16 cellular contexts compared by ENCODE assay signal in genomic region chr15:90851945-90852344, GRCh38. TPM values are rescaled to one million over a fixed set of nuclear protein-coding genes. Genes with fewer than 3 reads are reported as not detected.
A peak's percentile ranks its signal among the peaks of the same experiment; 100 is the strongest.
DNase-seq lines count a peak whose midpoint lies in the region; ATAC-seq and TF ChIP-seq lines count a peak whose summit lies in the region.
"Had no signal": no experiment of that assay in that cellular context is flagged by ENCODE, and none has a peak within 500 bp of the region (broad histone marks: within the 10 kb centered on the region; RNA-seq: fewer than 3 reads in every experiment).

No MANE protein-coding gene starts in this region.

- no peak overlapping the region for H3K4me3 ChIP-seq in MM.1S (ENCODE audit: low read length)
- no peak overlapping the region for H3K4me3 ChIP-seq in MG63
- H3K4me3 ChIP-seq: cardiac muscle cell, pancreas, SJSA1, suprapubic skin had no signal

- H3F3A ChIP-seq in MM.1S (ENCODE audit: insufficient read depth, low read length), result peaks cover 21% of the 10 kb centered on the region

- no peak overlapping the region for H3K4me2 ChIP-seq in MM.1S (ENCODE audit: low read depth, low read length)

- H4K20me1 ChIP-seq in MM.1S (ENCODE audit: insufficient read depth, low read length), result no peaks in the 10 kb centered on the region

- peaks cover 6% of the 10 kb centered on the region for H3K9me3 Mint-ChIP-seq in activated T-cell treated with anti-CD3 and anti-CD28 coated beads, Interleukin-2, amount 50 U/mL, for 24 hours
- no peaks in the 10 kb centered on the region for H3K9me3 Mint-ChIP-seq in activated T-helper 2 cell treated with anti-CD3 and anti-CD28 coated beads, Interferon-gamma antibody, Interleukin-2, Interleukin-4, amounts not matched to agents 10 μg/mL and 5 μg/mL and 100 μg/mL, durations not matched to agents 14 hours and 24 hours and 36 hours
- H3K9me3 Mint-ChIP-seq in natural killer cell, result no peaks in the 10 kb centered on the region

- no peak for TF ChIP-seq CTCF in MM.1S (IDR thresholded peaks at IDR 0.05; ENCODE audit: low read length)
- TF ChIP-seq CTCF in natural killer cell (IDR thresholded peaks at IDR 0.05), result no peak

- peak; percentile 47 for DNase-seq in activated T-cell treated with anti-CD3 and anti-CD28 coated beads, Interleukin-2, amount 50 U/mL, for 24 hours
- DNase-seq in activated T-cell treated with anti-CD3 and anti-CD28 coated beads for 4 hours, result no peak
- DNase-seq in MM.1S, result no peak
- DNase-seq in activated T-helper 2 cell treated with anti-CD3 and anti-CD28 coated beads, Interferon-gamma antibody, Interleukin-2, Interleukin-4, amounts not matched to agents 10 μg/mL and 5 μg/mL and 100 μg/mL, durations not matched to agents 14 hours and 24 hours and 36 hours (ENCODE audit: low spot score), result peak; percentile 35
- no peak for DNase-seq in natural killer cell
- no peak for DNase-seq in Right ventricle myocardium superior
- DNase-seq in SHP77 treated with DMSO at 0.1 percent for 48 hours (lab: John Stamatoyannopoulos, UW), result no peak
- DNase-seq in MG63, result no peak
- DNase-seq: Calu3, NCI-H2081 treated with DMSO at 0.1 percent for 48 hours, NCI-H524 treated with DMSO at 0.1 percent for 48 hours, pancreas had no signal

- intact Hi-C loops in activated T-helper 2 cell treated with anti-CD3 and anti-CD28 coated beads, Interferon-gamma antibody, Interleukin-2, Interleukin-4, amounts not matched to agents 10 μg/mL and 5 μg/mL and 100 μg/mL, durations not matched to agents 14 hours and 24 hours and 36 hours (cut with micrococcal nuclease), result loop anchor here (1.0 to 10.0 kb wide), 6 partner anchors 14 to 437 kb away; no protein-coding TSS in a partner anchor
- intact Hi-C loops in natural killer cell (cut with micrococcal nuclease), result loop anchor here (1.0 to 2.0 kb wide), 2 partner anchors 14 to 33 kb away; no protein-coding TSS in a partner anchor
- intact Hi-C loops in Right ventricle myocardium superior (cut with DNase I), result no loop called here

- no peak overlapping the region for H3K9ac ChIP-seq in MM.1S (ENCODE audit: low read length)

- no peaks in the 10 kb centered on the region for H3K27me3 Mint-ChIP-seq in activated T-cell treated with anti-CD3 and anti-CD28 coated beads, Interleukin-2, amount 50 U/mL, for 24 hours
- no peaks in the 10 kb centered on the region for H3K27me3 Mint-ChIP-seq in activated T-helper 2 cell treated with anti-CD3 and anti-CD28 coated beads, Interferon-gamma antibody, Interleukin-2, Interleukin-4, amounts not matched to agents 10 μg/mL and 5 μg/mL and 100 μg/mL, durations not matched to agents 14 hours and 24 hours and 36 hours (ENCODE audit: low read depth)
- no peaks in the 10 kb centered on the region for H3K27me3 Mint-ChIP-seq in natural killer cell (ENCODE audit: low read depth in 2 of 2)

- H3K79me2 ChIP-seq in MM.1S (ENCODE audit: low read length), result no peaks in the 10 kb centered on the region

- no peaks in the 10 kb centered on the region for H3K9me2 ChIP-seq in MM.1S (replicated peaks; ENCODE audit: insufficient read depth, low read length)

- peak overlapping the region; percentile 61 for H3K4me3 Mint-ChIP-seq in activated T-cell treated with anti-CD3 and anti-CD28 coated beads, Interleukin-2, amount 50 U/mL, for 24 hours
- peak overlapping the region; percentile 60 for H3K4me3 Mint-ChIP-seq in activated T-helper 2 cell treated with anti-CD3 and anti-CD28 coated beads, Interferon-gamma antibody, Interleukin-2, Interleukin-4, amounts not matched to agents 10 μg/mL and 5 μg/mL and 100 μg/mL, durations not matched to agents 14 hours and 24 hours and 36 hours (ENCODE audit: low read depth)
- no peak overlapping the region for H3K4me3 Mint-ChIP-seq in natural killer cell

- H3K27ac Mint-ChIP-seq in activated T-cell treated with anti-CD3 and anti-CD28 coated beads, Interleukin-2, amount 50 U/mL, for 24 hours, result peak overlapping the region; percentile 95
- peak overlapping the region; percentile 94 for H3K27ac Mint-ChIP-seq in activated T-helper 2 cell treated with anti-CD3 and anti-CD28 coated beads, Interferon-gamma antibody, Interleukin-2, Interleukin-4, amounts not matched to agents 10 μg/mL and 5 μg/mL and 100 μg/mL, durations not matched to agents 14 hours and 24 hours and 36 hours
- peak overlapping the region; percentile 80 to 85 for H3K27ac Mint-ChIP-seq in natural killer cell

- H3K9me3 ChIP-seq in MM.1S (replicated peaks; ENCODE audit: insufficient read depth, low read length) (no peaks in the 10 kb centered on the region), MG63 (no peaks in the 10 kb centered on the region)
- H3K9me3 ChIP-seq: pancreas, SJSA1, suprapubic skin had no signal

- peaks cover 9% of the 10 kb centered on the region for H3K36me3 Mint-ChIP-seq in activated T-cell treated with anti-CD3 and anti-CD28 coated beads, Interleukin-2, amount 50 U/mL, for 24 hours (ENCODE audit: low read depth)
- peaks cover 36% of the 10 kb centered on the region for H3K36me3 Mint-ChIP-seq in activated T-helper 2 cell treated with anti-CD3 and anti-CD28 coated beads, Interferon-gamma antibody, Interleukin-2, Interleukin-4, amounts not matched to agents 10 μg/mL and 5 μg/mL and 100 μg/mL, durations not matched to agents 14 hours and 24 hours and 36 hours (ENCODE audit: low read depth)
- no peaks in the 10 kb centered on the region for H3K36me3 Mint-ChIP-seq in natural killer cell

- peaks cover 64% of the 10 kb centered on the region for H3K4me1 Mint-ChIP-seq in activated T-cell treated with anti-CD3 and anti-CD28 coated beads, Interleukin-2, amount 50 U/mL, for 24 hours (ENCODE audit: low read depth)
- peaks cover 60% of the 10 kb centered on the region for H3K4me1 Mint-ChIP-seq in activated T-helper 2 cell treated with anti-CD3 and anti-CD28 coated beads, Interferon-gamma antibody, Interleukin-2, Interleukin-4, amounts not matched to agents 10 μg/mL and 5 μg/mL and 100 μg/mL, durations not matched to agents 14 hours and 24 hours and 36 hours (ENCODE audit: low read depth)
- H3K4me1 Mint-ChIP-seq in natural killer cell, result peaks cover 42 to 49% of the 10 kb centered on the region in 2 donors

- peak overlapping the region; percentile 61; the same call in 1 of the 2 replicates for H3K27ac ChIP-seq in MM.1S (ENCODE audit: low read length)
- H3K27ac ChIP-seq: cardiac muscle cell, pancreas, SJSA1, suprapubic skin had no signal

- no peak for ATAC-seq in natural killer cell
- no peak for ATAC-seq in Right ventricle myocardium superior (ENCODE audit: poor library complexity)
- ATAC-seq: left lobe of liver had no signal

- H3K27me3 ChIP-seq in MM.1S (replicated peaks; ENCODE audit: insufficient read depth, low read length) (no peaks in the 10 kb centered on the region), MG63 (no peaks in the 10 kb centered on the region)
- H3K27me3 ChIP-seq: cardiac muscle cell, pancreas, SJSA1, suprapubic skin had no signal

- H2AFZ ChIP-seq in MM.1S (ENCODE audit: low read length), result no peak overlapping the region

- peaks cover 53% of the 10 kb centered on the region for H3K4me1 ChIP-seq in MM.1S (ENCODE audit: low read length)
- H3K4me1 ChIP-seq: pancreas, suprapubic skin had no signal

- H3K36me3 ChIP-seq in MM.1S (replicated peaks; ENCODE audit: insufficient read depth, low read length) (no peaks in the 10 kb centered on the region), MG63 (no peaks in the 10 kb centered on the region)
- H3K36me3 ChIP-seq: cardiac muscle cell, pancreas, SJSA1, suprapubic skin had no signal

RNA-seq across cellular contexts. Expression of gene FURIN, which starts 16.4 kb away (rescaled TPM):
- total RNA-seq in activated T-helper 2 cell treated with anti-CD3 and anti-CD28 coated beads, Interferon-gamma antibody, Interleukin-2, Interleukin-4, amounts not matched to agents 10 μg/mL and 5 μg/mL and 100 μg/mL, durations not matched to agents 14 hours and 24 hours and 36 hours, result 564 and 570 TPM in 2 replicates
- total RNA-seq in natural killer cell (100 to 1,000 TPM; 110 to 178 (median 172) TPM), Right ventricle myocardium superior (45.0 TPM)
- total RNA-seq in MG63 (2014; rRNA removed; shearing (Covaris generic); ENCODE audit: low replicate concordance), result 14.7 and 19.3 TPM in 2 replicates

RNA-seq across cellular contexts. Expression of gene FES, which starts 32.4 kb away (rescaled TPM):
- 51.9 and 55.8 TPM in 2 replicates for total RNA-seq in activated T-helper 2 cell treated with anti-CD3 and anti-CD28 coated beads, Interferon-gamma antibody, Interleukin-2, Interleukin-4, amounts not matched to agents 10 μg/mL and 5 μg/mL and 100 μg/mL, durations not matched to agents 14 hours and 24 hours and 36 hours
- total RNA-seq in natural killer cell (10 to 100 TPM; 35.8 to 70.3 (median 52.5) TPM), Right ventricle myocardium superior (17.1 TPM)
- 10.5 and 13.7 TPM in 2 replicates for total RNA-seq in MG63 (2014; rRNA removed; shearing (Covaris generic); ENCODE audit: low replicate concordance)

RNA-seq across cellular contexts. Expression of gene MAN2A2, which starts 51.2 kb away (rescaled TPM):
- 200 and 201 TPM in 2 replicates for total RNA-seq in activated T-helper 2 cell treated with anti-CD3 and anti-CD28 coated beads, Interferon-gamma antibody, Interleukin-2, Interleukin-4, amounts not matched to agents 10 μg/mL and 5 μg/mL and 100 μg/mL, durations not matched to agents 14 hours and 24 hours and 36 hours
- 100 to 1,000 TPM; 158 to 200 (median 177) TPM for total RNA-seq in natural killer cell
- 130 TPM for total RNA-seq in Right ventricle myocardium superior
- 9.5 and 45.8 TPM in 2 replicates for total RNA-seq in MG63 (2014; rRNA removed; shearing (Covaris generic); ENCODE audit: low replicate concordance)

Comparison
In these comparisons a context has a peak if more than half of its experiments do, and no peak if none do; other contexts are left out.
1. DNase-seq: peak in activated T-cell treated with anti-CD3 and anti-CD28 coated beads, Interleukin-2, amount 50 U/mL, for 24 hours (single experiment) and activated T-helper 2 cell treated with anti-CD3 and anti-CD28 coated beads, Interferon-gamma antibody, Interleukin-2, Interleukin-4, amounts not matched to agents 10 μg/mL and 5 μg/mL and 100 μg/mL, durations not matched to agents 14 hours and 24 hours and 36 hours (single experiment); none in activated T-cell treated with anti-CD3 and anti-CD28 coated beads for 4 hours (single experiment), MM.1S (single experiment), natural killer cell (single experiment), Right ventricle myocardium superior (single experiment), SHP77 treated with DMSO at 0.1 percent for 48 hours (single experiment) and MG63 (single experiment).
2. Peak in every context shown above with its lines, with median percentiles within 50 percentile points of each other: H3K27ac Mint-ChIP-seq.